Comparison of ENCODE assay signal across 23 cellular contexts in the genomic region with DNA sequence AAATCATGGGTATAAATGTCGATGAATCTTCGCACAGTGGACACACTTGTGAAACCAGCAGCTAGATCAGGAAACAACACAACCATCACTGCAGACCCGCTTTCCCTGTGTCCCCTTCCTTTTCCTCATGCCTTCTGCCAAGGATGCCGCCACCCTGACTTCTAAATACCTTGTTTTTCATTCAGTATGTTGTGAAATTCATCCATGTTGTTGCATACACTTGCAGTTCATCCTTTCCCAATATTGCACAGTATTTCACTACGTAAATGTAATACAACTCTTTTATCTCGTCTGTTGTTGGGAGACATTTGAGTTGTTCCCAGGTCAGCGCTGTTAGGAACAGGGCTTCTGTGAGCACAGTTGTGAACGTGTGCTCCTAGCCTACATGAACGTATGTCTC. TPM values are rescaled to one million over a fixed set of nuclear protein-coding genes. Genes with fewer than 3 reads are reported as not detected.
A peak's percentile ranks its signal among the peaks of the same experiment; 100 is the strongest.
DNase-seq lines count a peak whose midpoint lies in the region; ATAC-seq and TF ChIP-seq lines count a peak whose summit lies in the region.
"Had no signal": no experiment of that assay in that cellular context is flagged by ENCODE, and none has a peak within 500 bp of the region (broad histone marks: within the 10 kb centered on the region; RNA-seq: fewer than 3 reads in every experiment).

No MANE protein-coding gene starts in this region.

- no peak for ATAC-seq in IMR-90 (ENCODE audit: low read depth)
- ATAC-seq: activated CD4-positive, CD25-positive, alpha-beta regulatory T cell treated with anti-CD3 and anti-CD28 coated beads, Interleukin-2, amount 50 U/mL, for 24 hours; HCT116; Right ventricle myocardium inferior had no signal

- H3K4me1 Mint-ChIP-seq in activated CD4-positive, alpha-beta T cell treated with anti-CD3 and anti-CD28 coated beads, Interleukin-2, amount 10 ng/mL, durations not matched to agents 24 days and 14 days = peaks cover 30% of the 10 kb centered on the region
- H3K4me1 Mint-ChIP-seq in activated naive CD4-positive, alpha-beta T cell treated with anti-CD3 and anti-CD28 coated beads, Interleukin-2, amount 10 ng/mL, durations not matched to agents 7 days and 5 days = peaks cover 28% of the 10 kb centered on the region

- peaks cover 15% of the 10 kb centered on the region for H3K9me1 ChIP-seq in IMR-90 (ENCODE audit: insufficient read depth, low read length)

- H3K23ac ChIP-seq in IMR-90 (ENCODE audit: low read depth, low read length) = no peak overlapping the region

- no peak for TF ChIP-seq POLR2A in IMR-90 (IDR thresholded peaks at IDR 0.05; ENCODE audit: low read depth, low read length)
- TF ChIP-seq POLR2A in esophagus muscularis mucosa (IDR thresholded peaks at IDR 0.05; ENCODE audit: low read depth) = no peak

- H2BK20ac ChIP-seq in IMR-90 (ENCODE audit: low read depth, low read length) = no peak overlapping the region

- POLR2A ChIA-PET in IMR-90 (lab: Charles Lee; ENCODE audit: unreplicated experiment) = no interaction called here

- no peak overlapping the region for H2AFZ ChIP-seq in IMR-90 (replicated peaks; ENCODE audit: low read length, poor library complexity)

- no peak overlapping the region for H3K14ac ChIP-seq in IMR-90 (replicated peaks; ENCODE audit: low read depth, low read length)

- peaks cover 5 to 7% of the 10 kb centered on the region in 2 experiments; a peak in 2 of 4 replicates for H3K79me1 ChIP-seq in IMR-90 (ENCODE audit: low read depth in 1 of 2, low read length in 2 of 2)

- H2AK9ac ChIP-seq in IMR-90 (replicated peaks; ENCODE audit: low read depth, low read length, poor library complexity) = no peak overlapping the region

- H2AK5ac ChIP-seq in IMR-90 (ENCODE audit: low read depth, low read length) = no peak overlapping the region

- WGBS in IMR-90 (ENCODE audit: extremely low coverage in 2 of 2, insufficient read length in 1 of 2), 2 experiments = 92% methylated on average over 2 of the region's 9 CpGs; no CpG with 5 or more reads in 1 of the 2 experiments
- 94% methylated on average over 9 of the region's 9 CpGs for WGBS in esophagus muscularis mucosa

- H3K27me3 Mint-ChIP-seq in activated CD4-positive, alpha-beta T cell treated with anti-CD3 and anti-CD28 coated beads, Interleukin-2, amount 10 ng/mL, durations not matched to agents 24 days and 14 days = no peaks in the 10 kb centered on the region
- H3K27me3 Mint-ChIP-seq in activated naive CD4-positive, alpha-beta T cell treated with anti-CD3 and anti-CD28 coated beads, Interleukin-2, amount 10 ng/mL, durations not matched to agents 7 days and 5 days = no peaks in the 10 kb centered on the region
- H3K27me3 Mint-ChIP-seq: stimulated activated naive CD8-positive, alpha-beta T cell treated with anti-CD3 and anti-CD28 coated beads, Interleukin-15, Interleukin-2, amounts not matched to agents 100 ng/mL and 50 ng/mL, for 24 hours had no signal

- H2BK120ac ChIP-seq in IMR-90 (ENCODE audit: low read depth, low read length) = no peak overlapping the region

- no peak overlapping the region for H3K4me2 ChIP-seq in IMR-90 (ENCODE audit: low read depth, low read length)
- H3K4me2 ChIP-seq: KMS-11 had no signal

- peaks cover 16% of the 10 kb centered on the region for H3K9me3 Mint-ChIP-seq in activated CD4-positive, alpha-beta T cell treated with anti-CD3 and anti-CD28 coated beads, Interleukin-2, amount 10 ng/mL, durations not matched to agents 24 days and 14 days
- H3K9me3 Mint-ChIP-seq in activated naive CD4-positive, alpha-beta T cell treated with anti-CD3 and anti-CD28 coated beads, Interleukin-2, amount 10 ng/mL, durations not matched to agents 7 days and 5 days = peaks cover 5% of the 10 kb centered on the region

- intact Hi-C loops in activated CD4-positive, alpha-beta T cell treated with anti-CD3 and anti-CD28 coated beads, Interleukin-2, amount 10 ng/mL, durations not matched to agents 24 days and 14 days (cut with micrococcal nuclease) = no loop called here
- intact Hi-C loops in IMR-90 (cut with micrococcal nuclease) (no loop called here), esophagus muscularis mucosa (cut with DNase I) (no loop called here), tibial artery (cut with DNase I; ENCODE audit: low total_unique reads) (loop anchor here (10.0 kb wide), 1 partner anchor 60 kb away; no protein-coding TSS in a partner anchor)

- H2BK15ac ChIP-seq in IMR-90 (ENCODE audit: low read depth, low read length) = no peak overlapping the region

- H3K4me3 ChIP-seq in IMR-90 (ENCODE audit: insufficient read depth, low read depth, low read length) (no peak overlapping the region), esophagus muscularis mucosa (no peak overlapping the region), neutrophil (ENCODE audit: low read depth in 1 of 2, low read length in 1 of 2) (no peak overlapping the region), tibial artery (no peak overlapping the region)
- H3K4me3 ChIP-seq: prostate gland, skin epidermis had no signal

- dilution Hi-C loops in IMR-90 (cut with HindIII; ENCODE audit: low sequenced_read_pairs, unreplicated experiment) = no loop called here

- H3K4ac ChIP-seq in IMR-90 (ENCODE audit: low read depth, low read length) = no peak overlapping the region

- in situ Hi-C loops in IMR-90 (cut with MboI; ENCODE audit: low sequenced_read_pairs) = no loop called here

- peak overlapping the region; percentile 12 for H3K27ac Mint-ChIP-seq in activated CD4-positive, alpha-beta T cell treated with anti-CD3 and anti-CD28 coated beads, Interleukin-2, amount 10 ng/mL, durations not matched to agents 24 days and 14 days
- H3K27ac Mint-ChIP-seq in activated naive CD4-positive, alpha-beta T cell treated with anti-CD3 and anti-CD28 coated beads, Interleukin-2, amount 10 ng/mL, durations not matched to agents 7 days and 5 days = no peak overlapping the region

- H3K27ac ChIP-seq in IMR-90 (ENCODE audit: insufficient read depth, low read length) (no peak overlapping the region), esophagus muscularis mucosa (replicated peaks in 1 of 4) (peak overlapping the region in 3 of 4 donors; percentile 60 to 77 (median 64)), neutrophil (peak overlapping the region; percentile 81), tibial artery (no peak overlapping the region)
- H3K27ac ChIP-seq: brain microvascular endothelial cell, prostate gland had no signal

- peaks cover 4% of the 10 kb centered on the region for H3K36me3 Mint-ChIP-seq in activated CD4-positive, alpha-beta T cell treated with anti-CD3 and anti-CD28 coated beads, Interleukin-2, amount 10 ng/mL, durations not matched to agents 24 days and 14 days (ENCODE audit: low read depth)
- peaks cover 3% of the 10 kb centered on the region for H3K36me3 Mint-ChIP-seq in activated naive CD4-positive, alpha-beta T cell treated with anti-CD3 and anti-CD28 coated beads, Interleukin-2, amount 10 ng/mL, durations not matched to agents 7 days and 5 days

- no peak overlapping the region for H3K9ac ChIP-seq in IMR-90 (ENCODE audit: low read depth, low read length)
- H3K9ac ChIP-seq: KMS-11 had no signal

- no peaks in the 10 kb centered on the region for H4K20me1 ChIP-seq in IMR-90 (ENCODE audit: insufficient read depth, low read length)

- H2BK5ac ChIP-seq in IMR-90 (ENCODE audit: low read depth, low read length, poor library complexity, severe bottlenecking) = no peak overlapping the region

- H3K9me3 ChIP-seq in IMR-90 (ENCODE audit: control insufficient read depth, insufficient read depth, low read length) (peaks cover 5% of the 10 kb centered on the region), esophagus muscularis mucosa (no peaks in the 10 kb centered on the region), neutrophil (no peaks in the 10 kb centered on the region), tibial artery (no peaks in the 10 kb centered on the region)
- H3K9me3 ChIP-seq: prostate gland had no signal

- no peak overlapping the region for H3K18ac ChIP-seq in IMR-90 (ENCODE audit: low read depth, low read length)

- TF ChIP-seq EP300 in esophagus muscularis mucosa (IDR thresholded peaks at IDR 0.05) = no peak

- H4K5ac ChIP-seq in IMR-90 (ENCODE audit: low read depth, low read length) = no peak overlapping the region

- H4K8ac ChIP-seq in IMR-90 (ENCODE audit: low read depth in 2 of 2, low read length in 2 of 2) = no peak overlapping the region; a peak in 1 of 4 replicates

- CTCF ChIA-PET in IMR-90 (lab: Yijun Ruan, JAX) = no interaction called here
- CTCF ChIA-PET in activated naive CD4-positive, alpha-beta T cell treated with anti-CD3 and anti-CD28 coated beads, Interleukin-2, amount 10 ng/mL, durations not matched to agents 7 days and 5 days (lab: Charles Lee) = interaction anchor here (1.1 kb wide), 1 partner anchor 242 kb away, joined by 4 read pairs; no protein-coding TSS in a partner anchor

- TF ChIP-seq CTCF in IMR-90 (conservative IDR thresholded peaks at IDR 0.05; ENCODE audit: low read depth, low read length) (no peak), esophagus muscularis mucosa (IDR thresholded peaks at IDR 0.05) (no peak), neutrophil (IDR thresholded peaks at IDR 0.05) (no peak), tibial artery (IDR thresholded peaks at IDR 0.05) (no peak)

- no peak for DNase-seq in activated CD4-positive, alpha-beta T cell treated with anti-CD3 and anti-CD28 coated beads, Interleukin-2, amount 10 ng/mL, durations not matched to agents 24 days and 14 days
- DNase-seq in activated CD4-positive, alpha-beta T cell treated with anti-CD3 and anti-CD28 coated beads, Interleukin-2, amount 50 U/mL, for 48 hours = no peak
- DNase-seq in IMR-90 = no peak
- DNase-seq in esophagus muscularis mucosa (ENCODE audit: extremely low spot score) = no peak
- DNase-seq in DMS79 (lab: John Stamatoyannopoulos, UW) = no peak
- no peak for DNase-seq in activated naive CD4-positive, alpha-beta T cell treated with anti-CD3 and anti-CD28 coated beads, Interleukin-2, amount 10 ng/mL, durations not matched to agents 7 days and 5 days
- DNase-seq in tibial artery = no peak
- DNase-seq: brain microvascular endothelial cell; DND-41; left cardiac atrium; NCI-H1092; NCI-H1930; NCI-H2227 treated with DMSO at 0.1 percent for 48 hours; NCI-H748 treated with DMSO at 0.1 percent for 48 hours; stimulated activated CD4-positive, alpha-beta T cell treated with anti-CD3 and anti-CD28 coated beads, Interleukin-2, amount 100 ng/mL, for 48 hours had no signal

- H3K4me3 Mint-ChIP-seq in activated CD4-positive, alpha-beta T cell treated with anti-CD3 and anti-CD28 coated beads, Interleukin-2, amount 10 ng/mL, durations not matched to agents 24 days and 14 days = no peak overlapping the region
- no peak overlapping the region for H3K4me3 Mint-ChIP-seq in activated naive CD4-positive, alpha-beta T cell treated with anti-CD3 and anti-CD28 coated beads, Interleukin-2, amount 10 ng/mL, durations not matched to agents 7 days and 5 days

- BruUV-seq in IMR-90 (replicated peaks; lab: Mats Ljungman, UMichigan) = no TSS peak

- no peak overlapping the region for H3K56ac ChIP-seq in IMR-90 (ENCODE audit: extremely low read depth, insufficient read depth, low read length)

- H3K36me3 ChIP-seq in IMR-90 (ENCODE audit: control insufficient read depth, insufficient read depth, low read length) (no peaks in the 10 kb centered on the region), esophagus muscularis mucosa (no peaks in the 10 kb centered on the region), neutrophil (no peaks in the 10 kb centered on the region), tibial artery (no peaks in the 10 kb centered on the region)
- H3K36me3 ChIP-seq: brain microvascular endothelial cell, prostate gland had no signal

- no peaks in the 10 kb centered on the region for H3K27me3 ChIP-seq in IMR-90 (ENCODE audit: control insufficient read depth, insufficient read depth, low read length)
- H3K27me3 ChIP-seq in esophagus muscularis mucosa = no peaks in the 10 kb centered on the region
- H3K27me3 ChIP-seq in neutrophil = no peaks in the 10 kb centered on the region
- no peaks in the 10 kb centered on the region for H3K27me3 ChIP-seq in tibial artery
- H3K27me3 ChIP-seq: brain microvascular endothelial cell had no signal

- H4K91ac ChIP-seq in IMR-90 (ENCODE audit: insufficient read depth, low read depth, low read length) = no peak overlapping the region

- H3K4me1 ChIP-seq in IMR-90 (ENCODE audit: control insufficient read depth, insufficient read depth, low read length) (peaks cover 12% of the 10 kb centered on the region), esophagus muscularis mucosa (peaks cover 0 to 30% (median 18%) of the 10 kb centered on the region in 4 donors), neutrophil (ENCODE audit: control insufficient read depth in 1 of 2, insufficient read depth in 1 of 2, low read depth in 1 of 2, low read length in 1 of 2) (peaks cover 37 to 39% of the 10 kb centered on the region in 2 experiments), tibial artery (peaks cover 0 to 4% (median 0%) of the 10 kb centered on the region in 4 donors)
- H3K4me1 ChIP-seq: prostate gland had no signal

- TF ChIP-seq RAD21 in IMR-90 (IDR thresholded peaks at IDR 0.05; ENCODE audit: low read length) = no peak

RNA-seq across cellular contexts. Expression of gene TLNRD1, which starts 24.2 kb away (rescaled TPM):
- 25.6 and 25.8 TPM in 2 replicates for total RNA-seq in activated CD4-positive, alpha-beta T cell treated with anti-CD3 and anti-CD28 coated beads, Interleukin-2, amount 10 ng/mL, durations not matched to agents 24 days and 14 days
- total RNA-seq in IMR-90 (2012; rRNA removed) = 2.2 and 2.8 TPM in 2 replicates
- polyA plus RNA-seq in IMR-90 (2012; rRNA removed) = 6.8 and 9.5 TPM in 2 replicates
- 4.7 and 12.7 TPM in 2 replicates for polyA plus RNA-seq in IMR-90 (2012; cell fraction: cytosol; rRNA removed)
- polyA plus RNA-seq in IMR-90 (2012; cell fraction: nucleus; rRNA removed; ENCODE audit: low replicate concordance) = 3.6 and 10.3 TPM in 2 replicates
- 10 to 100 TPM; 15.8 to 45.7 (median 33.1) TPM for total RNA-seq in esophagus muscularis mucosa

RNA-seq across cellular contexts. Expression of gene MESD, which starts 35.3 kb away (rescaled TPM):
- total RNA-seq in activated CD4-positive, alpha-beta T cell treated with anti-CD3 and anti-CD28 coated beads, Interleukin-2, amount 10 ng/mL, durations not matched to agents 24 days and 14 days = 27.1 and 27.6 TPM in 2 replicates
- total RNA-seq in IMR-90 (2012; rRNA removed) (10.0 and 15.3 TPM in 2 replicates), esophagus muscularis mucosa (10 to 100 TPM; 14.1 to 17.4 (median 14.5) TPM)
- polyA plus RNA-seq in IMR-90 (2012; rRNA removed) = 14.0 and 14.7 TPM in 2 replicates
- 6.2 and 6.5 TPM in 2 replicates for polyA plus RNA-seq in IMR-90 (2012; cell fraction: cytosol; rRNA removed)
- 3.5 and 8.2 TPM in 2 replicates for polyA plus RNA-seq in IMR-90 (2012; cell fraction: nucleus; rRNA removed; ENCODE audit: low replicate concordance)

Comparison
In these comparisons a context has a peak if more than half of its experiments do, and no peak if none do; other contexts are left out.
1. H3K27ac ChIP-seq: peak in esophagus muscularis mucosa (3 of 4) and neutrophil (single experiment); none in IMR-90 (single experiment) and tibial artery (0 of 2).